In the genomic region with DNA sequence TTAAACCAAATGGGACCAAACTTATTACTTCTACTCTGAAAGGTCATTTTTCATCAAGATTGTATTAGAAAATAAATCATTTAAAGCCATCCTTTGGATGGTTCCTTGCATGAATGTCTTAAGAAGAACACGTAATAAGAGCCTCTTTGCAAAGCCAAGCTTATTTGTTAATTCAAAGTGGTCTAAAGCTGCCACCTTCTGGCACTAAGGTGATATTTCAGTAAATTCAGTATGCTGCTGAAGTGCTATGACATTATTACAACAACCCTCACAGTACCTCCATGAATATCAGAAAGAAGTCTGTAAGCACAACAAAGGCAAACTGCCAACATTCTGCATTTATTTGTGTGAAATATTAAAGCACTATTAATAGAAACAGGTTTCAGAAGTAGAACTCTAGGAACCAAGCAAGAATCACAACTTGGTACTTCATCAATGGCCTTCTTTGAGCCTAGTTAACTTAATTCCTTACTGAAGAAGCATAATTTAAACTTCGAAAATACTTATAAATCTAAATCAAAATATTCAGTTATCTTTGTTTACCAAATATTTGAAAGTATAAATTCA, we compare ENCODE assay signal across 8 cellular contexts. TPM values are rescaled to one million over a fixed set of nuclear protein-coding genes. Genes with fewer than 3 reads are reported as not detected.
A peak's percentile ranks its signal among the peaks of the same experiment; 100 is the strongest.
DNase-seq lines count a peak whose midpoint lies in the region; ATAC-seq and TF ChIP-seq lines count a peak whose summit lies in the region.

No MANE protein-coding gene starts in this region.

- no peak overlapping the region for H3K4me3 Mint-ChIP-seq in MCF 10A (ENCODE audit: unreplicated experiment)
- H3K4me3 Mint-ChIP-seq in activated T-cell treated with anti-CD3 and anti-CD28 coated beads, Interleukin-2, amount 50 U/mL, for 4 hours: no peak overlapping the region
- H3K4me3 Mint-ChIP-seq in naive thymus-derived CD8-positive, alpha-beta T cell: no peak overlapping the region

- TF ChIP-seq POLR2A in breast epithelium (IDR thresholded peaks at IDR 0.05): no peak

- peak; percentile 77 for TF ChIP-seq CTCF in MCF 10A (IDR thresholded peaks at IDR 0.05; ENCODE audit: unreplicated experiment)
- TF ChIP-seq CTCF in breast epithelium (IDR thresholded peaks at IDR 0.05): no peak
- TF ChIP-seq CTCF in astrocyte of the spinal cord (IDR thresholded peaks at IDR 0.05; ENCODE audit: low read depth, low read length): peak; percentile 57
- TF ChIP-seq CTCF in left lung (IDR thresholded peaks at IDR 0.05): peak; percentile 19 to 22

- no peaks in the 10 kb centered on the region for H3K27me3 ChIP-seq in breast epithelium
- no peaks in the 10 kb centered on the region for H3K27me3 ChIP-seq in left lung

- H3K27ac Mint-ChIP-seq in MCF 10A (ENCODE audit: low read depth, unreplicated experiment): no peak overlapping the region
- H3K27ac Mint-ChIP-seq in naive thymus-derived CD8-positive, alpha-beta T cell: no peak overlapping the region

- H3K36me3 Mint-ChIP-seq in MCF 10A (ENCODE audit: insufficient read depth, unreplicated experiment): no peaks in the 10 kb centered on the region
- no peaks in the 10 kb centered on the region for H3K36me3 Mint-ChIP-seq in activated T-cell treated with anti-CD3 and anti-CD28 coated beads, Interleukin-2, amount 50 U/mL, for 4 hours (ENCODE audit: insufficient read depth)
- no peaks in the 10 kb centered on the region for H3K36me3 Mint-ChIP-seq in naive thymus-derived CD8-positive, alpha-beta T cell

- no TSS peak for BruUV-seq in MCF 10A (replicated peaks; lab: Mats Ljungman, UMichigan)

- H3K4me3 ChIP-seq in breast epithelium (no peak overlapping the region), astrocyte of the spinal cord (ENCODE audit: low read depth, low read length) (no peak overlapping the region), left lung (no peak overlapping the region)

- H3K27ac ChIP-seq in breast epithelium (no peak overlapping the region), left lung (no peak overlapping the region)

- CTCF ChIA-PET in MCF 10A (lab: Yijun Ruan, JAX): interaction anchor here (0.8 to 1.6 kb wide), 9 partner anchors 9 to 180 kb away, joined by 3 to 8 read pairs (median 3); no protein-coding TSS in a partner anchor

- H3K4me1 Mint-ChIP-seq in MCF 10A (ENCODE audit: insufficient read depth, unreplicated experiment): no peaks in the 10 kb centered on the region
- no peaks in the 10 kb centered on the region for H3K4me1 Mint-ChIP-seq in activated T-cell treated with anti-CD3 and anti-CD28 coated beads, Interleukin-2, amount 50 U/mL, for 4 hours (ENCODE audit: low read depth)
- no peaks in the 10 kb centered on the region for H3K4me1 Mint-ChIP-seq in naive thymus-derived CD8-positive, alpha-beta T cell

- intact Hi-C loops in MCF 10A (cut with micrococcal nuclease): loop anchor here (2.0 to 5.0 kb wide), 2 partner anchors 85 to 173 kb away; no protein-coding TSS in a partner anchor
- intact Hi-C loops in breast epithelium (cut with DNase I; ENCODE audit: low total_unique reads): no loop called here
- intact Hi-C loops in left lung (cut with DNase I): no loop called here

- peak; percentile 56 for DNase-seq in MCF 10A (ENCODE audit: unreplicated experiment)
- DNase-seq in breast epithelium (ENCODE audit: low spot score in 2 of 2): no peak
- peak; percentile 2 for DNase-seq in NCI-H2107 (lab: John Stamatoyannopoulos, UW)
- DNase-seq in astrocyte of the spinal cord (ENCODE audit: low read depth, low spot score): peak; percentile 67
- no peak for DNase-seq in left lung
- DNase-seq in activated T-cell treated with anti-CD3 and anti-CD28 coated beads, Interleukin-2, amount 50 U/mL, for 4 hours: no peak
- no peak for DNase-seq in stimulated activated naive CD4-positive, alpha-beta T cell (lab: John Stamatoyannopoulos, UW)
- no peak for DNase-seq in naive thymus-derived CD8-positive, alpha-beta T cell

- in situ Hi-C loops in astrocyte of the spinal cord (cut with HindIII; ENCODE audit: low sequenced_read_pairs): no loop called here

- no peaks in the 10 kb centered on the region for H3K9me3 Mint-ChIP-seq in MCF 10A (ENCODE audit: unreplicated experiment)
- peaks cover 22% of the 10 kb centered on the region for H3K9me3 Mint-ChIP-seq in activated T-cell treated with anti-CD3 and anti-CD28 coated beads, Interleukin-2, amount 50 U/mL, for 4 hours
- peaks cover 2 to 28% (median 6%) of the 10 kb centered on the region in 9 donors for H3K9me3 Mint-ChIP-seq in naive thymus-derived CD8-positive, alpha-beta T cell

- ATAC-seq in left lung: peak; percentile 75
- ATAC-seq in activated T-cell treated with anti-CD3 and anti-CD28 coated beads, Interleukin-2, amount 50 U/mL, for 4 hours: no peak
- no peak for ATAC-seq in naive thymus-derived CD8-positive, alpha-beta T cell

- H3K27me3 Mint-ChIP-seq in MCF 10A (ENCODE audit: insufficient read depth, unreplicated experiment): peaks cover 78% of the 10 kb centered on the region
- no peaks in the 10 kb centered on the region for H3K27me3 Mint-ChIP-seq in activated T-cell treated with anti-CD3 and anti-CD28 coated beads, Interleukin-2, amount 50 U/mL, for 4 hours (ENCODE audit: low read depth)
- no peaks in the 10 kb centered on the region for H3K27me3 Mint-ChIP-seq in naive thymus-derived CD8-positive, alpha-beta T cell

- H3K9me3 ChIP-seq in breast epithelium (no peaks in the 10 kb centered on the region), left lung (no peaks in the 10 kb centered on the region)

- POLR2A ChIA-PET in MCF 10A (lab: Yijun Ruan, JAX): interaction anchor here (1.2 kb wide), 1 partner anchor 9 kb away, joined by 3 read pairs; no protein-coding TSS in a partner anchor
- POLR2A ChIA-PET in naive thymus-derived CD8-positive, alpha-beta T cell (lab: Charles Lee): no interaction called here

- H3K36me3 ChIP-seq in breast epithelium: no peaks in the 10 kb centered on the region
- no peaks in the 10 kb centered on the region for H3K36me3 ChIP-seq in left lung

- H3K4me1 ChIP-seq in breast epithelium: no peaks in the 10 kb centered on the region
- no peaks in the 10 kb centered on the region for H3K4me1 ChIP-seq in left lung

RNA-seq across cellular contexts. Expression of a gene that starts 53.1 kb away (rescaled TPM):
- not detected in 2 replicates for total RNA-seq in MCF 10A (2022)
- total RNA-seq in breast epithelium: not detected
- 1 to 10 TPM; 3.1 to 5.6 TPM for total RNA-seq in left lung
- total RNA-seq in activated T-cell treated with anti-CD3 and anti-CD28 coated beads, Interleukin-2, amount 50 U/mL, for 4 hours: not detected
- not detected for total RNA-seq in naive thymus-derived CD8-positive, alpha-beta T cell
- polyA plus RNA-seq in naive thymus-derived CD8-positive, alpha-beta T cell: not detected

Comparison
In these comparisons a context has a peak if more than half of its experiments do, and no peak if none do; other contexts are left out.
1. DNase-seq: peak in MCF 10A (single experiment), NCI-H2107 (single experiment) and astrocyte of the spinal cord (single experiment); none in breast epithelium (0 of 2), left lung (0 of 2), activated T-cell treated with anti-CD3 and anti-CD28 coated beads, Interleukin-2, amount 50 U/mL, for 4 hours (single experiment), stimulated activated naive CD4-positive, alpha-beta T cell (0 of 6) and naive thymus-derived CD8-positive, alpha-beta T cell (0 of 10).
2. CTCF ChIP-seq: peak in MCF 10A (single experiment), astrocyte of the spinal cord (single experiment) and left lung (2 of 2); none in breast epithelium (0 of 3).